27 cellular contexts compared by ENCODE assay signal in genomic region chr5:4144608-4145007, GRCh38.
"Had no signal": no experiment of that assay in that cellular context is flagged by ENCODE, and none has a peak within 500 bp of the region (broad histone marks: within the 10 kb centered on the region; RNA-seq: fewer than 3 reads in every experiment).

No MANE protein-coding gene starts in this region.

- H3K27ac ChIP-seq: left lung, lower lobe of right lung, neural progenitor cell, ovary, right atrium auricular region, skin epidermis, testis, thyroid gland, transverse colon, vagina had no signal

- H3K36me3 ChIP-seq: left lung, lower lobe of right lung, neural progenitor cell, ovary, right atrium auricular region, thyroid gland, transverse colon, vagina had no signal

- ATAC-seq: left colon; left lung; naive thymus-derived CD8-positive, alpha-beta T cell; sciatic nerve; stimulated activated naive B cell treated with anti-CD40 and anti-IgM and Interleukin-4, amounts not matched to agents 10 μg/mL and 1 μg/mL and 100 μg/mL, for 72 hours had no signal

- DNase-seq: head of caudate nucleus; hypothalamus; immature natural killer cell; kidney; left colon; left lung; lower lobe of right lung; mammary epithelial cell; mesenchymal stem cell; naive thymus-derived CD8-positive, alpha-beta T cell; nephron progenitor cell; ovary; stimulated activated CD4-positive, alpha-beta T cell treated with anti-CD3 and anti-CD28 coated beads, Interleukin-12 subunit alpha, Interleukin-12 subunit beta, amount 100 ng/mL, for 4 hours; stimulated activated CD4-positive, alpha-beta T cell treated with anti-CD3 and anti-CD28 coated beads, Interleukin-15, amount 100 ng/mL, for 24 hours; stimulated activated CD4-positive, alpha-beta T cell treated with anti-CD3 and anti-CD28 coated beads, Interleukin-2, amount 100 ng/mL, for 24 hours; stimulated activated CD4-positive, alpha-beta T cell treated with anti-CD3 and anti-CD28 coated beads, Interleukin-4, amount 100 ng/mL, for 1 hour; stimulated activated naive B cell treated with anti-CD40 and anti-IgM and Interleukin-4, amounts not matched to agents 10 μg/mL and 1 μg/mL and 100 μg/mL, for 72 hours; substantia nigra; testis; thyroid gland; transverse colon had no signal

- H3K27me3 ChIP-seq: left lung, neural progenitor cell, ovary, right atrium auricular region, testis, thyroid gland, transverse colon, vagina had no signal

- H3K4me1 ChIP-seq: left lung, lower lobe of right lung, neural progenitor cell, right atrium auricular region, testis, thyroid gland, transverse colon, vagina had no signal

- H3K4me2 ChIP-seq: neural progenitor cell had no signal

- FAIRE-seq: islet of Langerhans, kidney had no signal

- H3K9ac ChIP-seq: neural progenitor cell had no signal

- H2AFZ ChIP-seq: neural progenitor cell had no signal

- H3K9me3 ChIP-seq: lower lobe of right lung, ovary, right atrium auricular region, testis, thyroid gland, transverse colon, vagina had no signal

- H3K4me3 ChIP-seq: left lung, lower lobe of right lung, neural progenitor cell, ovary, right atrium auricular region, skin epidermis, testis, thyroid gland, transverse colon, vagina had no signal
